In genomic region chr17:62794666-62794971, GRCh38 we compare ENCODE assay signal across 17 cellular contexts. TPM values are rescaled to one million over a fixed set of nuclear protein-coding genes. Genes with fewer than 3 reads are reported as not detected.
DNase-seq lines count a peak whose midpoint lies in the region; ATAC-seq and TF ChIP-seq lines count a peak whose summit lies in the region.
"Had no signal": no experiment of that assay in that cellular context is flagged by ENCODE, and none has a peak within 500 bp of the region (broad histone marks: within the 10 kb centered on the region; RNA-seq: fewer than 3 reads in every experiment).

No MANE protein-coding gene starts in this region.

- no peaks in the 10 kb centered on the region for H3K27me3 ChIP-seq in OCI-LY3 (ENCODE audit: low read depth, low read length)
- H3K27me3 ChIP-seq in H7 (ENCODE audit: control insufficient read depth, insufficient read depth, low read length): no peaks in the 10 kb centered on the region

- intact Hi-C loops in activated naive CD4-positive, alpha-beta T cell treated with anti-CD3 and anti-CD28 coated beads for 36 hours (cut with micrococcal nuclease): loop anchor here (2.0 kb wide), 1 partner anchor 174 kb away; no protein-coding TSS in a partner anchor

- H3K36me3 ChIP-seq in OCI-LY3 (replicated peaks; ENCODE audit: low read depth, low read length) (no peaks in the 10 kb centered on the region), H7 (replicated peaks; ENCODE audit: control insufficient read depth, insufficient read depth, low read length) (no peaks in the 10 kb centered on the region)

- H3K27ac Mint-ChIP-seq in activated naive CD4-positive, alpha-beta T cell treated with anti-CD3 and anti-CD28 coated beads for 36 hours: no peak overlapping the region
- H3K27ac Mint-ChIP-seq in activated naive CD4-positive, alpha-beta T cell treated with anti-CD3 and anti-CD28 coated beads, Interleukin-2, amount 50 U/mL, for 72 hours: no peak overlapping the region
- peak overlapping the region; percentile 58 for H3K27ac Mint-ChIP-seq in chondrocyte (ENCODE audit: unreplicated experiment)
- no peak overlapping the region for H3K27ac Mint-ChIP-seq in stimulated activated memory B cell treated with anti-CD40 and anti-IgM and Interleukin-4, amounts not matched to agents 10 μg/mL and 1 μg/mL and 100 μg/mL, for 72 hours

- H3K27ac ChIP-seq in OCI-LY3 (ENCODE audit: low read length): peak overlapping the region; percentile 51
- H3K27ac ChIP-seq: psoas muscle had no signal

- H3K9ac ChIP-seq in OCI-LY3 (ENCODE audit: low read length): peak overlapping the region; percentile 49

- CTCF ChIA-PET in activated naive CD4-positive, alpha-beta T cell treated with anti-CD3 and anti-CD28 coated beads for 36 hours (lab: Charles Lee): interaction anchor here (0.6 kb wide), 2 partner anchors 132 to 486 kb away, joined by 4 read pairs; no protein-coding TSS in a partner anchor

- H3K36me3 Mint-ChIP-seq in activated naive CD4-positive, alpha-beta T cell treated with anti-CD3 and anti-CD28 coated beads for 36 hours (ENCODE audit: low read depth): no peaks in the 10 kb centered on the region
- H3K36me3 Mint-ChIP-seq in activated naive CD4-positive, alpha-beta T cell treated with anti-CD3 and anti-CD28 coated beads, Interleukin-2, amount 50 U/mL, for 72 hours: peaks cover 0 to 7% of the 10 kb centered on the region in 2 donors
- H3K36me3 Mint-ChIP-seq in chondrocyte (ENCODE audit: low read depth): no peaks in the 10 kb centered on the region
- H3K36me3 Mint-ChIP-seq in stimulated activated memory B cell treated with anti-CD40 and anti-IgM and Interleukin-4, amounts not matched to agents 10 μg/mL and 1 μg/mL and 100 μg/mL, for 72 hours: no peaks in the 10 kb centered on the region

- no peak for DNase-seq in activated naive CD4-positive, alpha-beta T cell treated with anti-CD3 and anti-CD28 coated beads for 36 hours
- no peak for DNase-seq in activated naive CD4-positive, alpha-beta T cell treated with anti-CD3 and anti-CD28 coated beads, Interleukin-2, amount 50 U/mL, for 72 hours (ENCODE audit: low spot score in 2 of 2)
- DNase-seq in chondrocyte (ENCODE audit: low spot score) (no peak), H7 (no peak)
- DNase-seq: effector CD8-positive, alpha-beta T cell; hypothalamus; KG1; left colon; NCI-H1105 treated with DMSO at 0.1 percent for 48 hours; NK-92 treated with Interleukin-12 subunit alpha and Interleukin-12 subunit beta, amount 100 ng/mL, for 24 hours; psoas muscle; stimulated activated CD4-positive, alpha-beta T cell treated with anti-CD3 and anti-CD28 coated beads, Interleukin-12 subunit alpha, Interleukin-12 subunit beta, amount 100 ng/mL, for 4 hours had no signal

- peaks cover 17% of the 10 kb centered on the region for H3K27me3 Mint-ChIP-seq in activated naive CD4-positive, alpha-beta T cell treated with anti-CD3 and anti-CD28 coated beads for 36 hours (ENCODE audit: low read depth)
- no peaks in the 10 kb centered on the region for H3K27me3 Mint-ChIP-seq in chondrocyte (ENCODE audit: low read depth)
- peaks cover 51% of the 10 kb centered on the region for H3K27me3 Mint-ChIP-seq in stimulated activated memory B cell treated with anti-CD40 and anti-IgM and Interleukin-4, amounts not matched to agents 10 μg/mL and 1 μg/mL and 100 μg/mL, for 72 hours

- no peaks in the 10 kb centered on the region for H3K79me2 ChIP-seq in OCI-LY3 (ENCODE audit: low read length)

- H3K4me3 ChIP-seq in OCI-LY3 (ENCODE audit: low read length) (peak overlapping the region; percentile 73), H7 (ENCODE audit: insufficient read depth, low read depth, low read length) (no peak overlapping the region)
- H3K4me3 ChIP-seq: psoas muscle had no signal

- H4K20me1 ChIP-seq in OCI-LY3 (ENCODE audit: insufficient read depth, low read length): no peaks in the 10 kb centered on the region

- peak overlapping the region; percentile 95 for H3K4me2 ChIP-seq in OCI-LY3 (ENCODE audit: low read length)

- TF ChIP-seq CTCF in OCI-LY3 (IDR thresholded peaks at IDR 0.05; ENCODE audit: low read depth, low read length) (no peak), chondrocyte (IDR thresholded peaks at IDR 0.05) (no peak)

- H3K9me3 ChIP-seq in OCI-LY3 (ENCODE audit: insufficient read depth, low read length): no peaks in the 10 kb centered on the region
- H3K9me3 ChIP-seq: psoas muscle had no signal

- H3K4me1 ChIP-seq in OCI-LY3 (ENCODE audit: low read length): peaks cover 39% of the 10 kb centered on the region
- H3K4me1 ChIP-seq: psoas muscle had no signal

- H2AFZ ChIP-seq in OCI-LY3 (ENCODE audit: low read depth, low read length): peak overlapping the region; percentile 85

- no peaks in the 10 kb centered on the region for H3K9me3 Mint-ChIP-seq in activated naive CD4-positive, alpha-beta T cell treated with anti-CD3 and anti-CD28 coated beads for 36 hours
- H3K9me3 Mint-ChIP-seq in activated naive CD4-positive, alpha-beta T cell treated with anti-CD3 and anti-CD28 coated beads, Interleukin-2, amount 50 U/mL, for 72 hours: peaks cover 0 to 4% of the 10 kb centered on the region in 2 donors
- no peaks in the 10 kb centered on the region for H3K9me3 Mint-ChIP-seq in chondrocyte (ENCODE audit: low read depth)
- peaks cover 15% of the 10 kb centered on the region for H3K9me3 Mint-ChIP-seq in stimulated activated memory B cell treated with anti-CD40 and anti-IgM and Interleukin-4, amounts not matched to agents 10 μg/mL and 1 μg/mL and 100 μg/mL, for 72 hours

- H3K4me3 Mint-ChIP-seq in activated naive CD4-positive, alpha-beta T cell treated with anti-CD3 and anti-CD28 coated beads for 36 hours: peak overlapping the region; percentile 17
- H3K4me3 Mint-ChIP-seq in chondrocyte (ENCODE audit: unreplicated experiment): no peak overlapping the region
- H3K4me3 Mint-ChIP-seq in stimulated activated memory B cell treated with anti-CD40 and anti-IgM and Interleukin-4, amounts not matched to agents 10 μg/mL and 1 μg/mL and 100 μg/mL, for 72 hours: peak overlapping the region; percentile 7

- ATAC-seq in activated naive CD4-positive, alpha-beta T cell treated with anti-CD3 and anti-CD28 coated beads, Interleukin-2, amount 50 U/mL, for 72 hours: no peak
- no peak for ATAC-seq in stimulated activated memory B cell treated with anti-CD40 and anti-IgM and Interleukin-4, amounts not matched to agents 10 μg/mL and 1 μg/mL and 100 μg/mL, for 72 hours
- ATAC-seq in GM18511 (IDR thresholded peaks at IDR 0.05; ENCODE audit: unreplicated experiment) (no peak), GM21515 (IDR thresholded peaks at IDR 0.05; ENCODE audit: unreplicated experiment) (no peak)
- ATAC-seq: left colon, psoas muscle had no signal

- H3K4me1 Mint-ChIP-seq in activated naive CD4-positive, alpha-beta T cell treated with anti-CD3 and anti-CD28 coated beads for 36 hours (ENCODE audit: low read depth): peaks cover 9% of the 10 kb centered on the region
- peaks cover 30% of the 10 kb centered on the region for H3K4me1 Mint-ChIP-seq in chondrocyte (ENCODE audit: low read depth)
- peaks cover 8% of the 10 kb centered on the region for H3K4me1 Mint-ChIP-seq in stimulated activated memory B cell treated with anti-CD40 and anti-IgM and Interleukin-4, amounts not matched to agents 10 μg/mL and 1 μg/mL and 100 μg/mL, for 72 hours

RNA-seq across cellular contexts. Expression of gene MARCHF10, which starts 13.5 kb away (rescaled TPM):
- not detected for total RNA-seq in activated naive CD4-positive, alpha-beta T cell treated with anti-CD3 and anti-CD28 coated beads for 36 hours
- not detected for total RNA-seq in activated naive CD4-positive, alpha-beta T cell treated with anti-CD3 and anti-CD28 coated beads, Interleukin-2, amount 50 U/mL, for 72 hours
- 0.17 TPM in 1 of 3 replicates, not detected in the others for total RNA-seq in chondrocyte
- 0.03 and 0.41 TPM in 2 replicates for total RNA-seq in H7 (2014; rRNA removed; shearing (Covaris generic))
- total RNA-seq: bronchial epithelial cell, left colon, psoas muscle had no signal
